In the genomic region with DNA sequence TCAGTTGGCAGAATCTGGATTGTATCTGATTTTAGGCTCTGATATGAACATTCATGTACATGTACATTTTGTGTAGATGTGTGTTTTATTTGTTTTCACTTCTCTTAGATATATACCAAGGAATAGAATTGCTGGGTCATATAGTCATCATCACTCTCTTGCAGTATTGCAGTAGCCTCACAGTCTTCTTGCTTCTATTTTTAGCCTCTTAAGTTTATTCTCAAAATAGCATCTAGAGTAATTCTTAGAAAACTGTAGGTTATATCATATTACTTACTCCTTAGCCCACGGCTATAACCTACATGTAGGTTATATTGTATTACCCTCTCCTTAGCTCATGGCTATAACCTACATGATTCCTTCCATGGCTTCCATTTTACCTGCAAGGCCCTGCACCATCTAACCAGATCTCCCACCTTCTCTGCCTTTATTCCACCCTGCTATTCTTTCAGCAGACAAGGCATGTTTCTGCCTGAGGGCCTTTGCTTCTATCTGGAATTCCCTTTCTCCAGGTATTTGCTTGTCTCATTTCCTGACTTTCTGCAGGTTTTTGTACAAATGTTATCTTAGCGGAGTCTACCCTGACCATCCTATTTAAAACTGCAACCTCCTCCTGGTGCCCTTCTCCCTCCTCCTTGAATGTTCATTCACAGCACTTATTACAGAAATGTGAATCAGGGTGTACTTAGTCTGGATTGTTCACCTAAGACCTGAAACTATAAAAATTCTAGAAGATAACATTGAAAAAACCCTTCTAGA, we compare ENCODE assay signal across 2 cellular contexts.
TF ChIP-seq lines count a peak whose summit lies in the region.

No MANE protein-coding gene starts in this region.

TF ChIP-seq in IMR-90, 13 proteins besides CTCF, POLR2A, EP300 and RAD21:
- no peak for TF ChIP-seq RFX5 (IDR thresholded peaks at IDR 0.05; ENCODE audit: low read depth, low read length)
- TF ChIP-seq MAFK (IDR thresholded peaks at IDR 0.05; ENCODE audit: low read depth, low read length) = no peak
- TF ChIP-seq FOS (IDR thresholded peaks at IDR 0.05; ENCODE audit: low read depth, low read length) = no peak
- no peak for TF ChIP-seq CHD1 (IDR thresholded peaks at IDR 0.05; ENCODE audit: low read depth, low read length)
- no peak for TF ChIP-seq SMC3 (IDR thresholded peaks at IDR 0.05; ENCODE audit: low read depth, low read length)
- TF ChIP-seq RCOR1 (IDR thresholded peaks at IDR 0.05; ENCODE audit: insufficient replicate concordance, low read length) = no peak
- TF ChIP-seq, protein P1, sequence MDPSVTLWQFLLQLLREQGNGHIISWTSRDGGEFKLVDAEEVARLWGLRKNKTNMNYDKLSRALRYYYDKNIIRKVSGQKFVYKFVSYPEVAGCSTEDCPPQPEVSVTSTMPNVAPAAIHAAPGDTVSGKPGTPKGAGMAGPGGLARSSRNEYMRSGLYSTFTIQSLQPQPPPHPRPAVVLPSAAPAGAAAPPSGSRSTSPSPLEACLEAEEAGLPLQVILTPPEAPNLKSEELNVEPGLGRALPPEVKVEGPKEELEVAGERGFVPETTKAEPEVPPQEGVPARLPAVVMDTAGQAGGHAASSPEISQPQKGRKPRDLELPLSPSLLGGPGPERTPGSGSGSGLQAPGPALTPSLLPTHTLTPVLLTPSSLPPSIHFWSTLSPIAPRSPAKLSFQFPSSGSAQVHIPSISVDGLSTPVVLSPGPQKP (IDR thresholded peaks at IDR 0.05; ENCODE audit: borderline replicate concordance, low read depth, low read length) = no peak
- no peak for TF ChIP-seq MXI1 (IDR thresholded peaks at IDR 0.05; ENCODE audit: borderline replicate concordance, low read depth, low read length)
- no peak for TF ChIP-seq NFE2L2 (IDR thresholded peaks at IDR 0.05; ENCODE audit: low read depth, low read length)
- TF ChIP-seq, protein P2, sequence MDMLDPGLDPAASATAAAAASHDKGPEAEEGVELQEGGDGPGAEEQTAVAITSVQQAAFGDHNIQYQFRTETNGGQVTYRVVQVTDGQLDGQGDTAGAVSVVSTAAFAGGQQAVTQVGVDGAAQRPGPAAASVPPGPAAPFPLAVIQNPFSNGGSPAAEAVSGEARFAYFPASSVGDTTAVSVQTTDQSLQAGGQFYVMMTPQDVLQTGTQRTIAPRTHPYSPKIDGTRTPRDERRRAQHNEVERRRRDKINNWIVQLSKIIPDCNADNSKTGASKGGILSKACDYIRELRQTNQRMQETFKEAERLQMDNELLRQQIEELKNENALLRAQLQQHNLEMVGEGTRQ (IDR thresholded peaks at IDR 0.05; ENCODE audit: low read depth, low read length) = no peak
- no peak for TF ChIP-seq MAZ (IDR thresholded peaks at IDR 0.05; ENCODE audit: borderline replicate concordance, low read depth, low read length)
- no peak for TF ChIP-seq CEBPB (IDR thresholded peaks at IDR 0.05; ENCODE audit: low read depth, low read length)
- no peak for TF ChIP-seq BHLHE40 (IDR thresholded peaks at IDR 0.05; ENCODE audit: low read depth, low read length)

TF ChIP-seq in GM12878, 131 proteins besides CTCF, POLR2A, EP300 and RAD21:
- TF ChIP-seq EZH2 (IDR thresholded peaks at IDR 0.05; ENCODE audit: borderline replicate concordance, control insufficient read depth, low read depth, low read length) (no peak), MEF2A (IDR thresholded peaks at IDR 0.05; ENCODE audit: insufficient read depth, low read depth, low read length) (0 out of 2 replicates have a peak, but pooled peaks have one; percentile 23), ZNF24 (IDR thresholded peaks at IDR 0.05) (no peak), MEF2B (IDR thresholded peaks at IDR 0.05; ENCODE audit: partially characterized antibody, poor library complexity, severe bottlenecking) (peak; percentile 19)
TF ChIP-seq in GM12878: peak in this region for 2.
